ENCODE assay signal across 10 cellular contexts in genomic region chr9:89661391-89661949, GRCh38. TPM values are rescaled to one million over a fixed set of nuclear protein-coding genes. Genes with fewer than 3 reads are reported as not detected.
DNase-seq lines count a peak whose midpoint lies in the region; ATAC-seq and TF ChIP-seq lines count a peak whose summit lies in the region.
"Had no signal": no experiment of that assay in that cellular context is flagged by ENCODE, and none has a peak within 500 bp of the region (broad histone marks: within the 10 kb centered on the region; RNA-seq: fewer than 3 reads in every experiment).

No MANE protein-coding gene starts in this region.

- WGBS in sigmoid colon, 2 donors, result 15 to 49% methylated on average over 13 of the region's 13 CpGs

- peaks cover 0 to 9% (median 0%) of the 10 kb centered on the region in 5 experiments for H3K9me3 Mint-ChIP-seq in brain
- no peaks in the 10 kb centered on the region for H3K9me3 Mint-ChIP-seq in activated CD4-positive, alpha-beta memory T cell treated with anti-CD3 and anti-CD28 coated beads, Interleukin-2, amount 10 ng/mL, durations not matched to agents 7 days and 5 days
- H3K9me3 Mint-ChIP-seq in activated T-cell treated with anti-CD3 and anti-CD28 coated beads, Interleukin-2, amount 50 U/mL, for 72 hours, result no peaks in the 10 kb centered on the region
- H3K9me3 Mint-ChIP-seq: activated CD4-positive, alpha-beta T cell treated with anti-CD3 and anti-CD28 coated beads, Interleukin-2, amount 10 ng/mL, durations not matched to agents 24 days and 14 days; effector memory CD8-positive, alpha-beta T cell had no signal

- no peak overlapping the region for H2AFZ ChIP-seq in HCT116 (ENCODE audit: low read depth, low read length, poor library complexity, severe bottlenecking)

- H3K4me1 ChIP-seq in HCT116 (ENCODE audit: control insufficient read depth in 1 of 2, insufficient read depth in 2 of 2, low read length in 2 of 2), result peaks cover 4 to 8% of the 10 kb centered on the region in 2 experiments; a peak in 2 of 4 replicates
- peaks cover 0 to 30% (median 22%) of the 10 kb centered on the region in 4 donors for H3K4me1 ChIP-seq in sigmoid colon

- H3K27me3 ChIP-seq in HCT116 (ENCODE audit: insufficient read depth, low read length) (peaks cover 8% of the 10 kb centered on the region), sigmoid colon (no peaks in the 10 kb centered on the region)

- H3K9me2 ChIP-seq in HCT116 (ENCODE audit: insufficient read depth), result no peaks in the 10 kb centered on the region

- TF ChIP-seq RAD21 in HCT116 (IDR thresholded peaks at IDR 0.05; ENCODE audit: low read depth), result no peak

- H3K27me3 Mint-ChIP-seq in brain, result peaks cover 6% of the 10 kb centered on the region
- peaks cover 26% of the 10 kb centered on the region for H3K27me3 Mint-ChIP-seq in activated CD4-positive, alpha-beta memory T cell treated with anti-CD3 and anti-CD28 coated beads, Interleukin-2, amount 10 ng/mL, durations not matched to agents 7 days and 5 days
- H3K27me3 Mint-ChIP-seq in activated T-cell treated with anti-CD3 and anti-CD28 coated beads, Interleukin-2, amount 50 U/mL, for 72 hours (ENCODE audit: low read depth), result peaks cover 15% of the 10 kb centered on the region

- H3K27ac ChIP-seq in HCT116 (ENCODE audit: low read depth, low read length), result no peak overlapping the region
- peak overlapping the region; percentile 71 to 84 (median 74) for H3K27ac ChIP-seq in sigmoid colon

- TF ChIP-seq CTCF in HCT116 (IDR thresholded peaks at IDR 0.05 in 2 of 3, conservative IDR thresholded peaks at IDR 0.05 in 1 of 3; ENCODE audit: borderline replicate concordance in 1 of 3, insufficient read depth in 1 of 3, low read depth in 2 of 3, low read length in 2 of 3) (no peak), brain (conservative IDR thresholded peaks at IDR 0.05) (no peak), sigmoid colon (IDR thresholded peaks at IDR 0.05) (no peak)

- H3K4me2 ChIP-seq in HCT116 (ENCODE audit: low read length), result no peak overlapping the region

- BruUV-seq in HCT116 (replicated peaks; lab: Mats Ljungman, UMichigan), result no TSS peak

- H3K36me3 ChIP-seq in HCT116 (ENCODE audit: control insufficient read depth in 1 of 2, insufficient read depth in 2 of 2, low read length in 2 of 2) (no peaks in the 10 kb centered on the region), sigmoid colon (no peaks in the 10 kb centered on the region)

- H3K9me3 ChIP-seq in HCT116 (ENCODE audit: control insufficient read depth in 1 of 2, insufficient read depth in 1 of 2, low read depth in 1 of 2, low read length in 2 of 2) (no peaks in the 10 kb centered on the region), sigmoid colon (no peaks in the 10 kb centered on the region)

- no peaks in the 10 kb centered on the region for H4K20me1 ChIP-seq in HCT116 (ENCODE audit: insufficient read depth)

- DNase-seq in HCT116 (ENCODE audit: low read depth, low spot score) (no peak), kidney tubule cell (ENCODE audit: low spot score) (peak; percentile 44), sigmoid colon (peak; percentile 64), SHP77 (lab: John Stamatoyannopoulos, UW) (no peak), dermis blood vessel endothelial cell (no peak)
- no peak for DNase-seq in activated CD4-positive, alpha-beta memory T cell treated with anti-CD3 and anti-CD28 coated beads, Interleukin-2, amount 10 ng/mL, durations not matched to agents 7 days and 5 days
- DNase-seq in activated T-cell treated with anti-CD3 and anti-CD28 coated beads, Interleukin-2, amount 50 U/mL, for 72 hours, result no peak
- DNase-seq: activated CD4-positive, alpha-beta T cell treated with anti-CD3 and anti-CD28 coated beads, Interleukin-2, amount 10 ng/mL, durations not matched to agents 24 days and 14 days; effector memory CD8-positive, alpha-beta T cell had no signal

- CTCF ChIA-PET in HCT116 (lab: Charles Lee), result no interaction called here
- CTCF ChIA-PET in activated CD4-positive, alpha-beta memory T cell treated with anti-CD3 and anti-CD28 coated beads, Interleukin-2, amount 10 ng/mL, durations not matched to agents 7 days and 5 days (lab: Charles Lee), result no interaction called here

- intact Hi-C loops in HCT116 (cut with micrococcal nuclease) (no loop called here), sigmoid colon (cut with DNase I) (loop anchor here (2.0 kb wide), 1 partner anchor 57 kb away; the partner anchor contains the start of gene GADD45G)

- RAD21 ChIA-PET in HCT116 (lab: Charles Lee; ENCODE audit: low non-redundant PET in 1 of 2, low total read pairs in 2 of 2, uncharacterized antibody in 2 of 2, unreplicated experiment in 2 of 2), result no interaction called here

- H3K4me3 Mint-ChIP-seq in brain, result peak overlapping the region; percentile 60 to 84 (median 74)
- H3K4me3 Mint-ChIP-seq in activated CD4-positive, alpha-beta memory T cell treated with anti-CD3 and anti-CD28 coated beads, Interleukin-2, amount 10 ng/mL, durations not matched to agents 7 days and 5 days, result no peak overlapping the region
- no peak overlapping the region for H3K4me3 Mint-ChIP-seq in activated T-cell treated with anti-CD3 and anti-CD28 coated beads, Interleukin-2, amount 50 U/mL, for 72 hours
- H3K4me3 Mint-ChIP-seq: activated CD4-positive, alpha-beta T cell treated with anti-CD3 and anti-CD28 coated beads, Interleukin-2, amount 10 ng/mL, durations not matched to agents 24 days and 14 days; effector memory CD8-positive, alpha-beta T cell had no signal

- no peak for TF ChIP-seq EP300 in sigmoid colon (IDR thresholded peaks at IDR 0.05)

- H3K4me1 Mint-ChIP-seq in brain, result peaks cover 71% of the 10 kb centered on the region
- peaks cover 30% of the 10 kb centered on the region for H3K4me1 Mint-ChIP-seq in activated CD4-positive, alpha-beta memory T cell treated with anti-CD3 and anti-CD28 coated beads, Interleukin-2, amount 10 ng/mL, durations not matched to agents 7 days and 5 days
- H3K4me1 Mint-ChIP-seq in activated T-cell treated with anti-CD3 and anti-CD28 coated beads, Interleukin-2, amount 50 U/mL, for 72 hours (ENCODE audit: low read depth), result peaks cover 17% of the 10 kb centered on the region

- ATAC-seq in HCT116, result peak; percentile 20
- no peak for ATAC-seq in activated T-cell treated with anti-CD3 and anti-CD28 coated beads, Interleukin-2, amount 50 U/mL, for 72 hours (replicated peaks in 1 of 2)
- ATAC-seq: effector memory CD8-positive, alpha-beta T cell had no signal

- H3K36me3 Mint-ChIP-seq in brain, result no peaks in the 10 kb centered on the region
- H3K36me3 Mint-ChIP-seq in activated CD4-positive, alpha-beta memory T cell treated with anti-CD3 and anti-CD28 coated beads, Interleukin-2, amount 10 ng/mL, durations not matched to agents 7 days and 5 days (ENCODE audit: low read depth), result no peaks in the 10 kb centered on the region
- no peaks in the 10 kb centered on the region for H3K36me3 Mint-ChIP-seq in activated T-cell treated with anti-CD3 and anti-CD28 coated beads, Interleukin-2, amount 50 U/mL, for 72 hours (ENCODE audit: insufficient read depth in 2 of 2)

- POLR2A ChIA-PET in HCT116 (lab: Charles Lee), result no interaction called here
- POLR2A ChIA-PET in activated CD4-positive, alpha-beta memory T cell treated with anti-CD3 and anti-CD28 coated beads, Interleukin-2, amount 10 ng/mL, durations not matched to agents 7 days and 5 days (lab: Charles Lee), result no interaction called here

- H3K4me3 ChIP-seq in HCT116 (replicated peaks in 1 of 2; ENCODE audit: low read depth in 1 of 2, low read length in 2 of 2) (no peak overlapping the region), sigmoid colon (peak overlapping the region in 3 of 4 donors; percentile 28 to 44 (median 33))

- H3K9ac ChIP-seq in HCT116 (ENCODE audit: low read length), result no peak overlapping the region

- no peaks in the 10 kb centered on the region for H3K79me2 ChIP-seq in HCT116 (ENCODE audit: insufficient read depth, low read length)

- H3K27ac Mint-ChIP-seq in brain, result peak overlapping the region; percentile 88 to 98 (median 94)
- H3K27ac Mint-ChIP-seq in activated CD4-positive, alpha-beta memory T cell treated with anti-CD3 and anti-CD28 coated beads, Interleukin-2, amount 10 ng/mL, durations not matched to agents 7 days and 5 days, result no peak overlapping the region
- no peak overlapping the region for H3K27ac Mint-ChIP-seq in activated T-cell treated with anti-CD3 and anti-CD28 coated beads, Interleukin-2, amount 50 U/mL, for 72 hours
- H3K27ac Mint-ChIP-seq: activated CD4-positive, alpha-beta T cell treated with anti-CD3 and anti-CD28 coated beads, Interleukin-2, amount 10 ng/mL, durations not matched to agents 24 days and 14 days; effector memory CD8-positive, alpha-beta T cell had no signal

- TF ChIP-seq POLR2A in HCT116 (IDR thresholded peaks at IDR 0.05; ENCODE audit: borderline replicate concordance, extremely low read depth, insufficient read depth, insufficient read length) (no peak), sigmoid colon (IDR thresholded peaks at IDR 0.05) (no peak)

TF ChIP-seq in HCT116, 20 proteins besides CTCF, POLR2A, EP300 and RAD21 (continues in another document):
- TF ChIP-seq EZH2 (IDR thresholded peaks at IDR 0.05), result no peak
- TF ChIP-seq, protein P1, sequence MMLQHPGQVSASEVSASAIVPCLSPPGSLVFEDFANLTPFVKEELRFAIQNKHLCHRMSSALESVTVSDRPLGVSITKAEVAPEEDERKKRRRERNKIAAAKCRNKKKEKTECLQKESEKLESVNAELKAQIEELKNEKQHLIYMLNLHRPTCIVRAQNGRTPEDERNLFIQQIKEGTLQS (IDR thresholded peaks at IDR 0.05), result no peak
- TF ChIP-seq FOSL1 (IDR thresholded peaks at IDR 0.05; ENCODE audit: low read depth), result no peak
- TF ChIP-seq JUND (IDR thresholded peaks at IDR 0.05), result no peak
- TF ChIP-seq EGR1 (IDR thresholded peaks at IDR 0.05; ENCODE audit: low read depth), result no peak
- TF ChIP-seq ZFX (IDR thresholded peaks at IDR 0.05), result no peak
- TF ChIP-seq TCF7L2 (IDR thresholded peaks at IDR 0.05; ENCODE audit: borderline replicate concordance, extremely low read depth, insufficient read depth, insufficient read length), result no peak
- TF ChIP-seq POLR2AphosphoS5 (IDR thresholded peaks at IDR 0.05; ENCODE audit: low read depth, low read length), result no peak

RNA-seq across cellular contexts. Expression of gene GADD45G, which starts 56.7 kb away (rescaled TPM):
- not detected for total RNA-seq in HCT116 (2021; ENCODE audit: unreplicated experiment)
- 0.12 and 0.14 TPM in 2 replicates for polyA plus RNA-seq in HCT116 (2012)
- polyA plus RNA-seq in brain (ENCODE audit: insufficient read depth, low read depth, low replicate concordance), result 46.7 TPM
- 10 to 100 TPM in 3 of 4 donors, 1 to 10 TPM in 1; 5.7 to 37.8 (median 17.3) TPM for total RNA-seq in sigmoid colon
- polyA plus RNA-seq in sigmoid colon, result 10 to 100 TPM in 2 of 3 donors, 1 to 10 TPM in 1; 8.6 to 26.3 (median 21.0) TPM
- total RNA-seq in dermis blood vessel endothelial cell, result not detected in 2 replicates
- 10 to 100 TPM; 40.0 to 40.4 TPM for total RNA-seq in activated CD4-positive, alpha-beta memory T cell treated with anti-CD3 and anti-CD28 coated beads, Interleukin-2, amount 10 ng/mL, durations not matched to agents 7 days and 5 days
- total RNA-seq in activated T-cell treated with anti-CD3 and anti-CD28 coated beads, Interleukin-2, amount 50 U/mL, for 72 hours, result 1 to 10 TPM; 6.0 TPM

Comparison
In these comparisons a context has a peak if more than half of its experiments do, and no peak if none do; other contexts are left out.
1. DNase-seq: peak in kidney tubule cell (single experiment) and sigmoid colon (single experiment); none in HCT116 (single experiment), SHP77 (0 of 2), dermis blood vessel endothelial cell (single experiment), activated CD4-positive, alpha-beta memory T cell treated with anti-CD3 and anti-CD28 coated beads, Interleukin-2, amount 10 ng/mL, durations not matched to agents 7 days and 5 days (single experiment) and activated T-cell treated with anti-CD3 and anti-CD28 coated beads, Interleukin-2, amount 50 U/mL, for 72 hours (0 of 2).
2. H3K4me3 ChIP-seq: peak in sigmoid colon (3 of 4); none in HCT116 (0 of 2).
3. H3K27ac Mint-ChIP-seq: peak in brain (5 of 5); none in activated CD4-positive, alpha-beta memory T cell treated with anti-CD3 and anti-CD28 coated beads, Interleukin-2, amount 10 ng/mL, durations not matched to agents 7 days and 5 days (single experiment) and activated T-cell treated with anti-CD3 and anti-CD28 coated beads, Interleukin-2, amount 50 U/mL, for 72 hours (single experiment).
4. H3K4me3 Mint-ChIP-seq: peak in brain (5 of 5); none in activated CD4-positive, alpha-beta memory T cell treated with anti-CD3 and anti-CD28 coated beads, Interleukin-2, amount 10 ng/mL, durations not matched to agents 7 days and 5 days (single experiment) and activated T-cell treated with anti-CD3 and anti-CD28 coated beads, Interleukin-2, amount 50 U/mL, for 72 hours (0 of 2).